ENCODE assay signal across 8 cellular contexts in genomic region chr10:63132651-63133055, GRCh38. TPM values are rescaled to one million over a fixed set of nuclear protein-coding genes. Genes with fewer than 3 reads are reported as not detected.
A peak's percentile ranks its signal among the peaks of the same experiment; 100 is the strongest.
DNase-seq lines count a peak whose midpoint lies in the region; ATAC-seq and TF ChIP-seq lines count a peak whose summit lies in the region.

No MANE protein-coding gene starts in this region.

- TF ChIP-seq POLR2A in transverse colon (IDR thresholded peaks at IDR 0.05): no peak
- TF ChIP-seq POLR2A in lower leg skin (IDR thresholded peaks at IDR 0.05): no peak

- TF ChIP-seq CTCF in ascending aorta (IDR thresholded peaks at IDR 0.05) (no peak), lower lobe of right lung (IDR thresholded peaks at IDR 0.05) (no peak), transverse colon (IDR thresholded peaks at IDR 0.05) (no peak), lower leg skin (IDR thresholded peaks at IDR 0.05) (no peak)

- DNase-seq in activated naive CD4-positive, alpha-beta T cell treated with anti-CD3 and anti-CD28 coated beads for 36 hours: no peak
- no peak for DNase-seq in activated naive CD4-positive, alpha-beta T cell treated with Interleukin-2 at 50 U/mL for 16 hours
- no peak for DNase-seq in ascending aorta (ENCODE audit: low spot score in 2 of 2)
- no peak for DNase-seq in lower lobe of right lung
- no peak for DNase-seq in transverse colon
- no peak for DNase-seq in lower leg skin (ENCODE audit: low spot score in 2 of 2)
- DNase-seq in A172 (ENCODE audit: low spot score): no peak
- DNase-seq in NCI-H526 (lab: John Stamatoyannopoulos, UW): no peak

- CTCF ChIA-PET in activated naive CD4-positive, alpha-beta T cell treated with anti-CD3 and anti-CD28 coated beads for 36 hours (lab: Charles Lee): interaction anchor here (0.6 to 2.4 kb wide), 5 partner anchors 13 to 497 kb away, joined by 3 to 7 read pairs (median 4); no protein-coding TSS in a partner anchor

- H3K27ac ChIP-seq in ascending aorta (peak overlapping the region; percentile 95 to 97), lower lobe of right lung (peak overlapping the region; percentile 97), transverse colon (peak overlapping the region; percentile 87 to 99 (median 93))

- no peaks in the 10 kb centered on the region for H3K9me3 Mint-ChIP-seq in activated naive CD4-positive, alpha-beta T cell treated with anti-CD3 and anti-CD28 coated beads for 36 hours

- peaks cover 35% of the 10 kb centered on the region for H3K4me1 Mint-ChIP-seq in activated naive CD4-positive, alpha-beta T cell treated with anti-CD3 and anti-CD28 coated beads for 36 hours (ENCODE audit: low read depth)

- H3K9me3 ChIP-seq in ascending aorta (no peaks in the 10 kb centered on the region), lower lobe of right lung (no peaks in the 10 kb centered on the region), transverse colon (no peaks in the 10 kb centered on the region)

- WGBS in transverse colon (ENCODE audit: low coverage in 1 of 2), 2 donors: 64 to 73% methylated on average over 4 to 6 of the region's 6 CpGs
- 63% methylated on average over 6 of the region's 6 CpGs for whole genome bisulfite sequencing in lower leg skin, 2 donors

- ATAC-seq in lower lobe of right lung: no peak

- no peaks in the 10 kb centered on the region for H3K36me3 ChIP-seq in ascending aorta
- H3K36me3 ChIP-seq in lower lobe of right lung: no peaks in the 10 kb centered on the region
- no peaks in the 10 kb centered on the region for H3K36me3 ChIP-seq in transverse colon

- H3K27me3 Mint-ChIP-seq in activated naive CD4-positive, alpha-beta T cell treated with anti-CD3 and anti-CD28 coated beads for 36 hours (ENCODE audit: low read depth): no peaks in the 10 kb centered on the region

- peak overlapping the region; percentile 97 to 99 for H3K4me3 ChIP-seq in ascending aorta
- H3K4me3 ChIP-seq in lower lobe of right lung: peak overlapping the region; percentile 92
- H3K4me3 ChIP-seq in transverse colon: peak overlapping the region in 3 of 4 donors; percentile 71 to 97 (median 79)
- no peak overlapping the region for H3K4me3 ChIP-seq in lower leg skin (ENCODE audit: low read depth, poor library complexity, severe bottlenecking)

- in situ Hi-C loops in transverse colon (cut with MboI; ENCODE audit: low pct_ligation_motif_present in 1 of 4, low pct_unique_long_range_greater_than_20kb in 1 of 4, low sequenced_read_pairs in 3 of 4): no loop called here

- peak overlapping the region; percentile 89 for H3K4me3 Mint-ChIP-seq in activated naive CD4-positive, alpha-beta T cell treated with anti-CD3 and anti-CD28 coated beads for 36 hours

- H3K27me3 ChIP-seq in ascending aorta (no peaks in the 10 kb centered on the region), lower lobe of right lung (ENCODE audit: low read depth) (no peaks in the 10 kb centered on the region), transverse colon (no peaks in the 10 kb centered on the region)

- H3K4me1 ChIP-seq in ascending aorta: peaks cover 4 to 10% of the 10 kb centered on the region in 2 donors
- H3K4me1 ChIP-seq in lower lobe of right lung: peaks cover 38% of the 10 kb centered on the region
- H3K4me1 ChIP-seq in transverse colon: peaks cover 13 to 35% (median 16%) of the 10 kb centered on the region in 4 donors

- H3K36me3 Mint-ChIP-seq in activated naive CD4-positive, alpha-beta T cell treated with anti-CD3 and anti-CD28 coated beads for 36 hours (ENCODE audit: low read depth): peaks cover 1% of the 10 kb centered on the region

- no peak for TF ChIP-seq EP300 in transverse colon (IDR thresholded peaks at IDR 0.05; ENCODE audit: low read depth)

- intact Hi-C loops in activated naive CD4-positive, alpha-beta T cell treated with anti-CD3 and anti-CD28 coated beads for 36 hours (cut with micrococcal nuclease): loop anchor here (1.0 to 10.0 kb wide), 16 partner anchors 26 to 1232 kb away; partner anchors contain the start of genes ARID5B, EGR2, REEP3 and RTKN2
- intact Hi-C loops in ascending aorta (cut with DNase I) (loop anchor here (1.0 to 10.0 kb wide), 5 partner anchors 18 to 1088 kb away; partner anchors contain the start of genes ADO, EGR2 and ZNF365), lower lobe of right lung (cut with DNase I) (no loop called here), transverse colon (cut with DNase I; ENCODE audit: low total_unique reads) (no loop called here), lower leg skin (cut with DNase I; ENCODE audit: low total_unique reads) (no loop called here)

- H3K27ac Mint-ChIP-seq in activated naive CD4-positive, alpha-beta T cell treated with anti-CD3 and anti-CD28 coated beads for 36 hours: peak overlapping the region; percentile 92

RNA-seq across cellular contexts. Expression of gene NRBF2, which starts 0.5 kb away (rescaled TPM):
- 10 to 100 TPM; 15.4 to 15.6 TPM for total RNA-seq in activated naive CD4-positive, alpha-beta T cell treated with anti-CD3 and anti-CD28 coated beads for 36 hours
- total RNA-seq in ascending aorta (4.2 TPM), lower lobe of right lung (24.3 TPM), transverse colon (10 to 100 TPM in 3 of 4 donors, 1 to 10 TPM in 1; 1.4 to 21.3 (median 17.6) TPM), lower leg skin (10 to 100 TPM; 17.3 to 24.0 (median 22.7) TPM)
- 25.6 and 26.4 TPM in 2 replicates for total RNA-seq in A172 (2014; rRNA removed; shearing (Covaris generic))

Comparison
In these comparisons a context has a peak if more than half of its experiments do, and no peak if none do; other contexts are left out.
1. intact Hi-C loops: an anchor here in activated naive CD4-positive, alpha-beta T cell treated with anti-CD3 and anti-CD28 coated beads for 36 hours (1.0 to 10.0 kb wide) and ascending aorta (1.0 to 10.0 kb wide); none called in lower lobe of right lung, transverse colon and lower leg skin.